8 cellular contexts compared by ENCODE assay signal in genomic region chr11:2884424-2884815, GRCh38. TPM values are rescaled to one million over a fixed set of nuclear protein-coding genes. Genes with fewer than 3 reads are reported as not detected.
DNase-seq lines count a peak whose midpoint lies in the region; ATAC-seq and TF ChIP-seq lines count a peak whose summit lies in the region.

No MANE protein-coding gene starts in this region.

- POLR2A ChIA-PET in HCT116 (lab: Charles Lee), result interaction anchor here (1.6 to 2.4 kb wide), 2 partner anchors 350 to 351 kb away, joined by 4 to 10 read pairs; no protein-coding TSS in a partner anchor

- H3K36me3 ChIP-seq in HCT116 (ENCODE audit: control insufficient read depth in 1 of 2, insufficient read depth in 2 of 2, low read length in 2 of 2), result no peaks in the 10 kb centered on the region

- no peaks in the 10 kb centered on the region for H4K20me1 ChIP-seq in HCT116 (ENCODE audit: insufficient read depth)

- no peak for TF ChIP-seq RAD21 in HCT116 (IDR thresholded peaks at IDR 0.05; ENCODE audit: low read depth)

- H3K9me3 ChIP-seq in HCT116 (ENCODE audit: control insufficient read depth in 1 of 2, insufficient read depth in 1 of 2, low read depth in 1 of 2, low read length in 2 of 2), result no peaks in the 10 kb centered on the region

- TF ChIP-seq POLR2A in HCT116 (IDR thresholded peaks at IDR 0.05; ENCODE audit: borderline replicate concordance, extremely low read depth, insufficient read depth, insufficient read length), result no peak

- H2AFZ ChIP-seq in HCT116 (ENCODE audit: low read depth, low read length, poor library complexity, severe bottlenecking), result no peak overlapping the region

- BruUV-seq in HCT116 (replicated peaks; lab: Mats Ljungman, UMichigan), result no TSS peak

- no peak for TF ChIP-seq CTCF in HCT116 (IDR thresholded peaks at IDR 0.05 in 2 of 3, conservative IDR thresholded peaks at IDR 0.05 in 1 of 3; ENCODE audit: borderline replicate concordance in 1 of 3, insufficient read depth in 1 of 3, low read depth in 2 of 3, low read length in 2 of 3)

- H3K27ac ChIP-seq in HCT116 (ENCODE audit: low read depth, low read length) (peak overlapping the region; percentile 67; the same call in 1 of the 2 replicates), skin epidermis (peak overlapping the region; percentile 36 to 90 (median 73))

- H3K27me3 ChIP-seq in HCT116 (ENCODE audit: insufficient read depth, low read length), result no peaks in the 10 kb centered on the region

- no peaks in the 10 kb centered on the region for H3K9me2 ChIP-seq in HCT116 (ENCODE audit: insufficient read depth)

- no peaks in the 10 kb centered on the region for H3K79me2 ChIP-seq in HCT116 (ENCODE audit: insufficient read depth, low read length)

- intact Hi-C loops in HCT116 (cut with micrococcal nuclease), result no loop called here

- H3K9ac ChIP-seq in HCT116 (ENCODE audit: low read length), result peak overlapping the region; percentile 52

- CTCF ChIA-PET in HCT116 (lab: Charles Lee), result interaction anchor here (1.5 to 13.7 kb wide), 2 partner anchors 207 to 351 kb away, joined by 4 to 337 read pairs; no protein-coding TSS in a partner anchor

- peaks cover 2 to 28% of the 10 kb centered on the region in 2 experiments; a peak in 3 of 4 replicates for H3K4me1 ChIP-seq in HCT116 (ENCODE audit: control insufficient read depth in 1 of 2, insufficient read depth in 2 of 2, low read length in 2 of 2)

- DNase-seq in HCT116 (ENCODE audit: low read depth, low spot score) (no peak), astrocyte of the hippocampus (ENCODE audit: low read depth, low spot score) (peak; percentile 72), NCI-H345 treated with DMSO at 0.1 percent for 48 hours (lab: John Stamatoyannopoulos, UW; ENCODE audit: unreplicated experiment) (no peak), HUDEP-2 (lab: John Stamatoyannopoulos, UW; ENCODE audit: unreplicated experiment in 76 of 76) (no peak)

- H3K4me2 ChIP-seq in HCT116 (ENCODE audit: low read length), result peak overlapping the region; percentile 88

- RAD21 ChIA-PET in HCT116 (lab: Charles Lee; ENCODE audit: low non-redundant PET in 1 of 2, low total read pairs in 2 of 2, uncharacterized antibody in 2 of 2, unreplicated experiment in 2 of 2), result interaction anchor here in 1 of 2 experiments (1.3 kb wide), 1 partner anchor 350 kb away, joined by 6 read pairs; no protein-coding TSS in a partner anchor

- peak; percentile 35 for ATAC-seq in HCT116
- no peak for ATAC-seq in HG02840 (IDR thresholded peaks at IDR 0.05; ENCODE audit: low FRiP score, unreplicated experiment)
- ATAC-seq in HG03108 (IDR thresholded peaks at IDR 0.05; ENCODE audit: unreplicated experiment), result no peak

- H3K4me3 ChIP-seq in HCT116 (replicated peaks in 1 of 2; ENCODE audit: low read depth in 1 of 2, low read length in 2 of 2) (peak overlapping the region; percentile 47 to 63), iPS-11a (ENCODE audit: low read depth, low read length) (peak overlapping the region; percentile 39), skin epidermis (peak overlapping the region; percentile 41 to 80 (median 59))

TF ChIP-seq in HCT116, 20 proteins besides CTCF, POLR2A, EP300 and RAD21:
- peak; percentile 78 for TF ChIP-seq TCF7L2 (IDR thresholded peaks at IDR 0.05; ENCODE audit: borderline replicate concordance, extremely low read depth, insufficient read depth, insufficient read length)
- TF ChIP-seq, protein P1, sequence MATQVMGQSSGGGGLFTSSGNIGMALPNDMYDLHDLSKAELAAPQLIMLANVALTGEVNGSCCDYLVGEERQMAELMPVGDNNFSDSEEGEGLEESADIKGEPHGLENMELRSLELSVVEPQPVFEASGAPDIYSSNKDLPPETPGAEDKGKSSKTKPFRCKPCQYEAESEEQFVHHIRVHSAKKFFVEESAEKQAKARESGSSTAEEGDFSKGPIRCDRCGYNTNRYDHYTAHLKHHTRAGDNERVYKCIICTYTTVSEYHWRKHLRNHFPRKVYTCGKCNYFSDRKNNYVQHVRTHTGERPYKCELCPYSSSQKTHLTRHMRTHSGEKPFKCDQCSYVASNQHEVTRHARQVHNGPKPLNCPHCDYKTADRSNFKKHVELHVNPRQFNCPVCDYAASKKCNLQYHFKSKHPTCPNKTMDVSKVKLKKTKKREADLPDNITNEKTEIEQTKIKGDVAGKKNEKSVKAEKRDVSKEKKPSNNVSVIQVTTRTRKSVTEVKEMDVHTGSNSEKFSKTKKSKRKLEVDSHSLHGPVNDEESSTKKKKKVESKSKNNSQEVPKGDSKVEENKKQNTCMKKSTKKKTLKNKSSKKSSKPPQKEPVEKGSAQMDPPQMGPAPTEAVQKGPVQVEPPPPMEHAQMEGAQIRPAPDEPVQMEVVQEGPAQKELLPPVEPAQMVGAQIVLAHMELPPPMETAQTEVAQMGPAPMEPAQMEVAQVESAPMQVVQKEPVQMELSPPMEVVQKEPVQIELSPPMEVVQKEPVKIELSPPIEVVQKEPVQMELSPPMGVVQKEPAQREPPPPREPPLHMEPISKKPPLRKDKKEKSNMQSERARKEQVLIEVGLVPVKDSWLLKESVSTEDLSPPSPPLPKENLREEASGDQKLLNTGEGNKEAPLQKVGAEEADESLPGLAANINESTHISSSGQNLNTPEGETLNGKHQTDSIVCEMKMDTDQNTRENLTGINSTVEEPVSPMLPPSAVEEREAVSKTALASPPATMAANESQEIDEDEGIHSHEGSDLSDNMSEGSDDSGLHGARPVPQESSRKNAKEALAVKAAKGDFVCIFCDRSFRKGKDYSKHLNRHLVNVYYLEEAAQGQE (IDR thresholded peaks at IDR 0.05; ENCODE audit: low read depth), result no peak

RNA-seq across cellular contexts. Expression of gene CDKN1C, which starts 1.2 kb away (rescaled TPM):
- total RNA-seq in HCT116 (2021; ENCODE audit: unreplicated experiment), result 24.0 TPM
- polyA plus RNA-seq in HCT116 (2012), result 15.9 and 22.3 TPM in 2 replicates

RNA-seq across cellular contexts. Expression of gene PHLDA2, which starts 44.8 kb away (rescaled TPM):
- 309 TPM for total RNA-seq in HCT116 (2021; ENCODE audit: unreplicated experiment)
- polyA plus RNA-seq in HCT116 (2012), result 446 and 495 TPM in 2 replicates
